Comparison of ENCODE assay signal across 11 cellular contexts in the genomic region with DNA sequence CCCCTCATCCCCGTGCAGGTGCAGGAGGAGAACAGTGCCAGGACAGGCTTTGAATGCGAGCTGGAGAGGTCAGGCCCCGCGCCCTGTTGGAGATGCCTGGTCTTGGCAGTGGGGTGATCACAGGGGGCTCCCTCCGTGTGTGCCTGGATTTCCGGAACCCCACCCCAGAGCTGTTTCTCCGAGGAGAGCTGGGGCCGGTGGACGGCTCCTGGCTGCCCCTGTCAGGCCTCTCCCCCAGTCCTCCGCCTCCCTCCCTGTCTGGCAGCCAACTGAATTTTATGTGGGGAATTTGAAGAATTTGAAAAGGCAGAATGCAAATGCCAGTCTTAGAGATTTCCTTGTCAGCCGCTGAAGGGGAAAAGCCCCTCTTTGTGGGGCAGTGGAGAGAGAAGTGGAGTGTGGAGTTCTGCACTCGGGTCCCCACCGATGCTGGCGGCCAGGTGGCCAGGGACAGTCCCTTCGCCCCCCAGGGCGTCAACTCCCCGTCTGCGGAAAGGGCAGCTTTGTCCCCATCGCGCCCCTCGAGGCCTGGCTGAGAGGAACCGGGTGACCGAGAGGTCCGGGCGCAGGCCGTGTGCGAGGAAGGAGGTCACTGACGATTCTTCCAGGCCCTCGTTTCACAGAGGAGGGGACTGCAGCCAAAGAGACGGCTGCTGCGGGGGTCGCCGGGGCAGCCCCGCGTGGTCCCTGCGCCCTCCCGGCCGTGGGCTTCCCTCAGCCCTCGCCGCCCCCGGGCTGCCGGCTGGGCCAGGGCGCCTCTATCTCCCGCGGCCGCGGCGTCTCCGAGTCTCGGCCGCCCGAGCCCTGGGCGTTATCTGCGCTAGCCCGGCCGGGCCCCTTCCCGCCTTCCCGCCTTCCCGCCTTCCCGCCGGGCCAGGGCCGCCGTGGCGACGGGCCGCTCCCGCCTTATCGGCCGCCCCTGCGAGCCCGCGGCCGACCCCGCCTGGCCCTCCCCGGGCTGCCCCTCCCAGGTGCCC. TPM values are rescaled to one million over a fixed set of nuclear protein-coding genes. Genes with fewer than 3 reads are reported as not detected.
DNase-seq lines count a peak whose midpoint lies in the region; ATAC-seq and TF ChIP-seq lines count a peak whose summit lies in the region.
"Had no signal": no experiment of that assay in that cellular context is flagged by ENCODE, and none has a peak within 500 bp of the region (broad histone marks: within the 10 kb centered on the region; RNA-seq: fewer than 3 reads in every experiment).

No MANE protein-coding gene starts in this region.

- H3K4me3 Mint-ChIP-seq in nephron: peak overlapping the region; percentile 37 to 69 (median 48)
- H3K4me3 Mint-ChIP-seq: activated naive CD8-positive, alpha-beta T cell treated with anti-CD3 and anti-CD28 coated beads, Interleukin-2, amount 10 ng/mL, durations not matched to agents 7 days and 5 days had no signal

- H3K27me3 ChIP-seq in aorta (ENCODE audit: control insufficient read depth in 1 of 2, insufficient read depth in 2 of 2, low read length in 1 of 2): no peaks in the 10 kb centered on the region

- H3K4me3 ChIP-seq in fibroblast of the aortic adventitia (ENCODE audit: low read depth, low read length) (no peak overlapping the region), aorta (ENCODE audit: low read length in 2 of 2) (no peak overlapping the region)

- peaks cover 42% of the 10 kb centered on the region for H3K4me1 Mint-ChIP-seq in nephron

- no peak overlapping the region for H3K27ac ChIP-seq in aorta (ENCODE audit: low read depth in 1 of 2, low read length in 2 of 2)

- peak overlapping the region; percentile 74 to 97 (median 95) for H3K27ac Mint-ChIP-seq in nephron
- H3K27ac Mint-ChIP-seq: activated naive CD8-positive, alpha-beta T cell treated with anti-CD3 and anti-CD28 coated beads, Interleukin-2, amount 10 ng/mL, durations not matched to agents 7 days and 5 days had no signal

- peaks cover 16% of the 10 kb centered on the region for H3K27me3 Mint-ChIP-seq in nephron (ENCODE audit: low read depth)

- H3K36me3 ChIP-seq in aorta (ENCODE audit: control insufficient read depth in 1 of 2, insufficient read depth in 2 of 2, low read length in 1 of 2): no peaks in the 10 kb centered on the region

- WGBS in aorta, 2 donors: 10 to 15% methylated on average over 39 to 75 of the region's 75 CpGs

- no peaks in the 10 kb centered on the region for H3K4me1 ChIP-seq in aorta (ENCODE audit: control insufficient read depth in 1 of 2, insufficient read depth in 2 of 2, low read length in 2 of 2)

- H3K9me3 ChIP-seq in aorta (ENCODE audit: control insufficient read depth, low read length): no peaks in the 10 kb centered on the region

- TF ChIP-seq CTCF in fibroblast of the aortic adventitia (IDR thresholded peaks at IDR 0.05; ENCODE audit: insufficient read depth, low read length) (no peak), nephron (IDR thresholded peaks at IDR 0.05; ENCODE audit: unreplicated experiment in 3 of 3) (no peak)

- no peaks in the 10 kb centered on the region for H3K9me3 Mint-ChIP-seq in nephron
- H3K9me3 Mint-ChIP-seq: activated naive CD8-positive, alpha-beta T cell treated with anti-CD3 and anti-CD28 coated beads, Interleukin-2, amount 10 ng/mL, durations not matched to agents 7 days and 5 days had no signal

- intact Hi-C loops in Right ventricle myocardium inferior (cut with DNase I) (no loop called here), cardiac septum (cut with DNase I) (no loop called here), aorta (cut with DNase I) (loop anchor here (1.0 to 5.0 kb wide), 2 partner anchors 151 to 230 kb away; no protein-coding TSS in a partner anchor)

- DNase-seq in Right ventricle myocardium inferior (ENCODE audit: missing footprints) (no peak), cardiac septum (ENCODE audit: low spot score) (no peak), fibroblast of the aortic adventitia (ENCODE audit: low read depth) (peak; percentile 45), aorta (no peak), D341Med (ENCODE audit: low spot score) (no peak)
- DNase-seq in stimulated activated CD4-positive, alpha-beta T cell treated with anti-CD3 and anti-CD28 coated beads, Interleukin-1b, Interleukin-23, amount 100 ng/mL, for 48 hours: no peak
- DNase-seq: activated naive CD8-positive, alpha-beta T cell treated with anti-CD3 and anti-CD28 coated beads, Interleukin-2, amount 10 ng/mL, durations not matched to agents 7 days and 5 days; KG1 had no signal

- no peaks in the 10 kb centered on the region for H3K36me3 Mint-ChIP-seq in nephron (ENCODE audit: low read depth)
- H3K36me3 Mint-ChIP-seq: activated naive CD8-positive, alpha-beta T cell treated with anti-CD3 and anti-CD28 coated beads, Interleukin-2, amount 10 ng/mL, durations not matched to agents 7 days and 5 days had no signal

- ATAC-seq in Right ventricle myocardium inferior (peak; percentile 29), aorta (ENCODE audit: low FRiP score) (peak; percentile 2), HG02798 (IDR thresholded peaks at IDR 0.05; ENCODE audit: poor library complexity, unreplicated experiment) (no peak)
- ATAC-seq: esophagus mucosa had no signal

RNA-seq across cellular contexts. Expression of gene LCTL, which starts 56.0 kb away (rescaled TPM):
- not detected for total RNA-seq in Right ventricle myocardium inferior
- total RNA-seq in cardiac septum: not detected
- total RNA-seq in fibroblast of the aortic adventitia (ENCODE audit: low replicate concordance): 0.09 TPM in 1 of 2 replicates, not detected in the other
- total RNA-seq in aorta: not detected
- not detected for polyA plus RNA-seq in aorta
- total RNA-seq: activated naive CD8-positive, alpha-beta T cell treated with anti-CD3 and anti-CD28 coated beads, Interleukin-2, amount 10 ng/mL, durations not matched to agents 7 days and 5 days; esophagus mucosa had no signal

Comparison
In these comparisons a context has a peak if more than half of its experiments do, and no peak if none do; other contexts are left out.
1. intact Hi-C loops: an anchor here in aorta (1.0 to 5.0 kb wide); none called in Right ventricle myocardium inferior and cardiac septum.